ENCODE assay signal across 8 cellular contexts in genomic region chr1:33347650-33347992, GRCh38. TPM values are rescaled to one million over a fixed set of nuclear protein-coding genes. Genes with fewer than 3 reads are reported as not detected.
DNase-seq lines count a peak whose midpoint lies in the region; ATAC-seq, FAIRE-seq and TF ChIP-seq lines count a peak whose summit lies in the region.

No MANE protein-coding gene starts in this region.

- H4K20me1 ChIP-seq in Loucy (ENCODE audit: insufficient read depth, low read length, poor library complexity, severe bottlenecking): peaks cover 59% of the 10 kb centered on the region

- peak overlapping the region; percentile 77 for H3K4me3 ChIP-seq in AG04449 (ENCODE audit: low read depth, low read length)
- peak overlapping the region; percentile 91 for H3K4me3 ChIP-seq in Loucy (ENCODE audit: low read length, poor library complexity, severe bottlenecking)
- H3K4me3 ChIP-seq in breast epithelium: peak overlapping the region; percentile 94 to 100 (median 97)
- peak overlapping the region; percentile 80 for H3K4me3 ChIP-seq in lower leg skin (ENCODE audit: low read depth, poor library complexity, severe bottlenecking)

- WGBS in lower leg skin, 2 donors: 16 to 30% methylated on average over 5 of the region's 5 CpGs

- ATAC-seq in HG03196 (IDR thresholded peaks at IDR 0.05; ENCODE audit: unreplicated experiment): no peak
- no peak for ATAC-seq in HG02870 (IDR thresholded peaks at IDR 0.05; ENCODE audit: unreplicated experiment)

- POLR2A ChIA-PET in AG04449 (lab: Yijun Ruan, JAX): interaction anchor here (0.7 to 1.9 kb wide), 4 partner anchors 9 to 123 kb away, joined by 3 to 8 read pairs (median 4); no protein-coding TSS in a partner anchor

- no peak for FAIRE-seq in urothelium cell line (lab: Jason Lieb, UNC)

- TF ChIP-seq CTCF in AG04449 (IDR thresholded peaks at IDR 0.05; ENCODE audit: insufficient read depth, low read length, missing control alignments) (no peak), Loucy (conservative IDR thresholded peaks at IDR 0.05; ENCODE audit: low read length) (no peak), breast epithelium (IDR thresholded peaks at IDR 0.05) (no peak), lower leg skin (IDR thresholded peaks at IDR 0.05) (no peak)

- intact Hi-C loops in breast epithelium (cut with DNase I; ENCODE audit: low total_unique reads): no loop called here
- intact Hi-C loops in lower leg skin (cut with DNase I; ENCODE audit: low total_unique reads): no loop called here

- no peaks in the 10 kb centered on the region for H3K36me3 ChIP-seq in Loucy (ENCODE audit: insufficient read depth, low read length)
- H3K36me3 ChIP-seq in breast epithelium: no peaks in the 10 kb centered on the region

- H3K4me1 ChIP-seq in Loucy (ENCODE audit: insufficient read depth, low read length, poor library complexity, severe bottlenecking): peaks cover 69% of the 10 kb centered on the region
- peaks cover 0 to 32% of the 10 kb centered on the region in 2 donors for H3K4me1 ChIP-seq in breast epithelium

- H3K4me2 ChIP-seq in Loucy (ENCODE audit: low read depth, low read length, poor library complexity, severe bottlenecking): peak overlapping the region; percentile 92

- CTCF ChIA-PET in AG04449 (lab: Yijun Ruan, JAX): interaction anchor here (1.0 to 2.3 kb wide), 6 partner anchors 9 to 123 kb away, joined by 3 to 11 read pairs (median 4); no protein-coding TSS in a partner anchor

- no peaks in the 10 kb centered on the region for H3F3A ChIP-seq in Loucy (ENCODE audit: low read depth)

- H3K79me2 ChIP-seq in Loucy (ENCODE audit: insufficient read depth, low read length): peaks cover 89% of the 10 kb centered on the region

- H2AFZ ChIP-seq in Loucy (ENCODE audit: low read length): no peak overlapping the region

- TF ChIP-seq POLR2A in breast epithelium (IDR thresholded peaks at IDR 0.05) (no peak), lower leg skin (IDR thresholded peaks at IDR 0.05) (no peak)

- peak overlapping the region; percentile 98 to 100 for H3K27ac ChIP-seq in breast epithelium

- peak overlapping the region; percentile 90 for H3K9ac ChIP-seq in Loucy (ENCODE audit: low read depth, low read length, poor library complexity, severe bottlenecking)

- no peak for DNase-seq in AG04449 (ENCODE audit: low read depth, low spot score)
- DNase-seq in breast epithelium (ENCODE audit: low spot score in 2 of 2): no peak
- DNase-seq in lower leg skin (ENCODE audit: low spot score in 2 of 2): peak; percentile 64 to 94
- peak; percentile 38 for DNase-seq in urothelium cell line (ENCODE audit: low spot score)
- no peak for DNase-seq in AG08395 (ENCODE audit: low spot score)

- H3K9me3 ChIP-seq in Loucy (ENCODE audit: insufficient read depth, low read depth, low read length) (no peaks in the 10 kb centered on the region), breast epithelium (no peaks in the 10 kb centered on the region)

- no peaks in the 10 kb centered on the region for H3K27me3 ChIP-seq in Loucy (ENCODE audit: insufficient read depth, low read length, poor library complexity, severe bottlenecking)
- no peaks in the 10 kb centered on the region for H3K27me3 ChIP-seq in breast epithelium

- no peaks in the 10 kb centered on the region for H3K9me2 ChIP-seq in Loucy (replicated peaks; ENCODE audit: low read depth, low read length)

RNA-seq across cellular contexts. Expression of gene A3GALT2, which starts 26.7 kb away (rescaled TPM):
- not detected for total RNA-seq in breast epithelium
- total RNA-seq in lower leg skin: not detected

Comparison
In these comparisons a context has a peak if more than half of its experiments do, and no peak if none do; other contexts are left out.
1. DNase-seq: peak in lower leg skin (2 of 2) and urothelium cell line (single experiment); none in AG04449 (single experiment), breast epithelium (0 of 2) and AG08395 (single experiment).
2. Peak in every context shown above with its lines, with median percentiles within 50 percentile points of each other: H3K4me3 ChIP-seq.